Comparison of ENCODE assay signal across 1 cellular context in genomic region chr6:89352329-89353117, GRCh38.
TF ChIP-seq lines count a peak whose summit lies in the region.

TSS of gene UBE2J1 (minus strand) at chr6:89352722. CDS start at chr6:89352569, 153 bp downstream.

TF ChIP-seq in HepG2, 621 proteins besides CTCF, POLR2A, EP300 and RAD21 (continued from another document and continues in another):
- TF ChIP-seq ZNF567 (CRISPR knock-in tag; IDR thresholded peaks at IDR 0.05; ENCODE audit: borderline replicate concordance) (no peak), CHD2 (IDR thresholded peaks at IDR 0.05; ENCODE audit: low read depth, low read length) (0 out of 2 replicates have a peak, but pooled peaks have one; percentile 8), IRF9 (CRISPR knock-in tag; IDR thresholded peaks at IDR 0.05; ENCODE audit: borderline replicate concordance) (peak; percentile 89; the same call in 1 of the 2 replicates), FOXP4 (CRISPR knock-in tag; IDR thresholded peaks at IDR 0.05) (no peak), NPAS2 (CRISPR knock-in tag; IDR thresholded peaks at IDR 0.05; ENCODE audit: borderline replicate concordance) (no peak), NFKBIZ (CRISPR knock-in tag; IDR thresholded peaks at IDR 0.05) (no peak), HNF4G (IDR thresholded peaks at IDR 0.05; ENCODE audit: borderline replicate concordance, low read depth, low read length) (no peak), HNF4G (CRISPR knock-in tag; IDR thresholded peaks at IDR 0.05; ENCODE audit: borderline replicate concordance, low read depth) (no peak; the same call in 1 of the 2 replicates), ZBTB46 (CRISPR knock-in tag; IDR thresholded peaks at IDR 0.05; ENCODE audit: borderline replicate concordance) (no peak), ZBTB33 (CRISPR knock-in tag; IDR thresholded peaks at IDR 0.05) (no peak), RELA (CRISPR knock-in tag; IDR thresholded peaks at IDR 0.05) (no peak), NCOA2 (CRISPR knock-in tag; IDR thresholded peaks at IDR 0.05) (no peak; the same call in 1 of the 2 replicates), MAX (IDR thresholded peaks at IDR 0.05) (peak; percentile 73), RERE (CRISPR knock-in tag; IDR thresholded peaks at IDR 0.05; ENCODE audit: low read depth) (0 out of 2 replicates have a peak, but pooled peaks have one; percentile 14), ZNF136 (CRISPR knock-in tag; IDR thresholded peaks at IDR 0.05; ENCODE audit: low read depth) (no peak), HMG20A (CRISPR knock-in tag; IDR thresholded peaks at IDR 0.05; ENCODE audit: borderline replicate concordance) (no peak), CENPX (CRISPR knock-in tag; IDR thresholded peaks at IDR 0.05) (no peak), ZNF207 (IDR thresholded peaks at IDR 0.05; ENCODE audit: borderline replicate concordance) (no peak), THAP8 (CRISPR knock-in tag; IDR thresholded peaks at IDR 0.05; ENCODE audit: borderline replicate concordance) (no peak), ZKSCAN1 (IDR thresholded peaks at IDR 0.05; ENCODE audit: low read length) (no peak), ESRRA (CRISPR knock-in tag; IDR thresholded peaks at IDR 0.05; ENCODE audit: low read depth) (peak; percentile 22; the same call in 1 of the 2 replicates), MEF2D (CRISPR knock-in tag; IDR thresholded peaks at IDR 0.05) (no peak), ZNF577 (CRISPR knock-in tag; IDR thresholded peaks at IDR 0.05; ENCODE audit: borderline replicate concordance, low read depth) (peak; percentile 86; the same call in 1 of the 2 replicates), ZNF256 (CRISPR knock-in tag; conservative IDR thresholded peaks at IDR 0.05) (peak; percentile 88; the same call in 1 of the 2 replicates), DZIP1 (CRISPR knock-in tag; IDR thresholded peaks at IDR 0.05) (peak; percentile 20; the same call in 1 of the 2 replicates), SKIL (CRISPR knock-in tag; IDR thresholded peaks at IDR 0.05; ENCODE audit: borderline replicate concordance) (no peak), ZNF451 (CRISPR knock-in tag; IDR thresholded peaks at IDR 0.05) (peak; percentile 46; the same call in 1 of the 2 replicates), PAX8 (CRISPR knock-in tag; IDR thresholded peaks at IDR 0.05; ENCODE audit: borderline replicate concordance) (peak; percentile 77; the same call in 1 of the 2 replicates), UBTF (CRISPR knock-in tag; IDR thresholded peaks at IDR 0.05) (peak; percentile 100), ZNF605 (CRISPR knock-in tag; IDR thresholded peaks at IDR 0.05) (peak; percentile 66; the same call in 1 of the 2 replicates), PHF20 (CRISPR knock-in tag; IDR thresholded peaks at IDR 0.05) (peak; percentile 59; the same call in 1 of the 2 replicates), ZNF784 (CRISPR knock-in tag; IDR thresholded peaks at IDR 0.05; ENCODE audit: borderline replicate concordance) (no peak), SOX6 (IDR thresholded peaks at IDR 0.05) (no peak), SOX6 (CRISPR knock-in tag; IDR thresholded peaks at IDR 0.05) (no peak), FOXK1 (CRISPR knock-in tag; IDR thresholded peaks at IDR 0.05; ENCODE audit: borderline replicate concordance, low read depth) (no peak)
